Comparison of ENCODE assay signal across 14 cellular contexts in genomic region chr7:128859232-128860157, GRCh38. TPM values are rescaled to one million over a fixed set of nuclear protein-coding genes. Genes with fewer than 3 reads are reported as not detected.
DNase-seq lines count a peak whose midpoint lies in the region; ATAC-seq and TF ChIP-seq lines count a peak whose summit lies in the region.
"Had no signal": no experiment of that assay in that cellular context is flagged by ENCODE, and none has a peak within 500 bp of the region (broad histone marks: within the 10 kb centered on the region; RNA-seq: fewer than 3 reads in every experiment).

No MANE protein-coding gene starts in this region.

- peaks cover 5% of the 10 kb centered on the region for H3K36me3 Mint-ChIP-seq in activated CD8-positive, alpha-beta T cell treated with anti-CD3 and anti-CD28 coated beads, Interleukin-2, amount 10 ng/mL, durations not matched to agents 7 days and 5 days (ENCODE audit: low read depth)
- no peaks in the 10 kb centered on the region for H3K36me3 Mint-ChIP-seq in activated CD8-positive, alpha-beta T cell treated with anti-CD3 and anti-CD28 coated beads for 36 hours (ENCODE audit: low read depth)
- peaks cover 2% of the 10 kb centered on the region for H3K36me3 Mint-ChIP-seq in neural crest cell (ENCODE audit: low read depth)
- H3K36me3 Mint-ChIP-seq in mesothelial cell of epicardium: peaks cover 7% of the 10 kb centered on the region

- no peaks in the 10 kb centered on the region for H3K36me3 ChIP-seq in vagina
- H3K36me3 ChIP-seq: neutrophil had no signal

- H3K4me1 Mint-ChIP-seq in activated CD8-positive, alpha-beta T cell treated with anti-CD3 and anti-CD28 coated beads, Interleukin-2, amount 10 ng/mL, durations not matched to agents 7 days and 5 days (ENCODE audit: low read depth): peaks cover 12% of the 10 kb centered on the region
- H3K4me1 Mint-ChIP-seq in activated CD8-positive, alpha-beta T cell treated with anti-CD3 and anti-CD28 coated beads for 36 hours (ENCODE audit: low read depth): peaks cover 10% of the 10 kb centered on the region
- H3K4me1 Mint-ChIP-seq in neural crest cell (peaks cover 15% of the 10 kb centered on the region), mesothelial cell of epicardium (peaks cover 19% of the 10 kb centered on the region)

- TF ChIP-seq POLR2A in vagina (IDR thresholded peaks at IDR 0.05): no peak

- H3K4me1 ChIP-seq in vagina: peaks cover 55% of the 10 kb centered on the region

- no peak for TF ChIP-seq CTCF in activated CD8-positive, alpha-beta T cell treated with anti-CD3 and anti-CD28 coated beads for 36 hours (IDR thresholded peaks at IDR 0.05)
- TF ChIP-seq CTCF in choroid plexus epithelial cell (conservative IDR thresholded peaks at IDR 0.05; ENCODE audit: low read depth, low read length) (no peak), neural crest cell (conservative IDR thresholded peaks at IDR 0.05) (no peak), vagina (IDR thresholded peaks at IDR 0.05) (no peak), mesothelial cell of epicardium (IDR thresholded peaks at IDR 0.05; ENCODE audit: unreplicated experiment) (no peak)

- DNase-seq in activated CD8-positive, alpha-beta T cell treated with anti-CD3 and anti-CD28 coated beads, Interleukin-2, amount 10 ng/mL, durations not matched to agents 7 days and 5 days: no peak
- DNase-seq in activated CD8-positive, alpha-beta T cell treated with anti-CD3 and anti-CD28 coated beads for 36 hours: no peak
- peak; percentile 32 for DNase-seq in choroid plexus epithelial cell (ENCODE audit: low read depth)
- DNase-seq in neural crest cell (ENCODE audit: low read depth, low spot score): no peak
- no peak for DNase-seq in vagina (ENCODE audit: extremely low spot score in 2 of 2)
- DNase-seq in mesothelial cell of epicardium (ENCODE audit: low spot score in 2 of 2, unreplicated experiment in 2 of 2): no peak
- DNase-seq: activated CD4-positive, alpha-beta T cell treated with anti-CD3 and anti-CD28 coated beads, Interleukin-2, amount 50 U/mL, for 48 hours; KG1; NCI-H1930; NCI-H748 treated with DMSO at 0.1 percent for 48 hours had no signal

- ATAC-seq in activated CD8-positive, alpha-beta T cell treated with anti-CD3 and anti-CD28 coated beads, Interleukin-2, amount 10 ng/mL, durations not matched to agents 7 days and 5 days: no peak
- no peak for ATAC-seq in activated CD8-positive, alpha-beta T cell treated with anti-CD3 and anti-CD28 coated beads for 36 hours
- ATAC-seq in GM18907 (IDR thresholded peaks at IDR 0.05; ENCODE audit: unreplicated experiment): no peak
- no peak for ATAC-seq in GM19328 (IDR thresholded peaks at IDR 0.05; ENCODE audit: unreplicated experiment)

- intact Hi-C loops in activated CD8-positive, alpha-beta T cell treated with anti-CD3 and anti-CD28 coated beads for 36 hours (cut with micrococcal nuclease): no loop called here
- intact Hi-C loops in vagina (cut with DNase I): loop anchor here (10.0 kb wide), 1 partner anchor 125 kb away; the partner anchor contains the start of gene CALU

- H3K4me3 ChIP-seq in choroid plexus epithelial cell (ENCODE audit: low read depth, low read length) (no peak overlapping the region), vagina (no peak overlapping the region)
- H3K4me3 ChIP-seq: hepatocyte had no signal

- CTCF ChIA-PET in activated CD8-positive, alpha-beta T cell treated with anti-CD3 and anti-CD28 coated beads, Interleukin-2, amount 10 ng/mL, durations not matched to agents 7 days and 5 days (lab: Charles Lee): interaction anchor here (1.1 to 6.4 kb wide), 4 partner anchors 17 to 431 kb away, joined by 3 to 118 read pairs (median 6); no protein-coding TSS in a partner anchor
- CTCF ChIA-PET in activated CD8-positive, alpha-beta T cell treated with anti-CD3 and anti-CD28 coated beads for 36 hours (lab: Charles Lee): interaction anchor here (1.3 to 5.1 kb wide), 2 partner anchors 23 to 24 kb away, joined by 3 to 100 read pairs; no protein-coding TSS in a partner anchor

- H3K27me3 Mint-ChIP-seq in activated CD8-positive, alpha-beta T cell treated with anti-CD3 and anti-CD28 coated beads, Interleukin-2, amount 10 ng/mL, durations not matched to agents 7 days and 5 days (ENCODE audit: low read depth): no peaks in the 10 kb centered on the region
- H3K27me3 Mint-ChIP-seq in activated CD8-positive, alpha-beta T cell treated with anti-CD3 and anti-CD28 coated beads for 36 hours: no peaks in the 10 kb centered on the region
- H3K27me3 Mint-ChIP-seq in neural crest cell (ENCODE audit: low read depth): no peaks in the 10 kb centered on the region
- H3K27me3 Mint-ChIP-seq in mesothelial cell of epicardium (ENCODE audit: low read depth): no peaks in the 10 kb centered on the region

- peak overlapping the region; percentile 86 for H3K27ac ChIP-seq in vagina
- H3K27ac ChIP-seq: hepatocyte, neutrophil had no signal

- H3K9me3 ChIP-seq in vagina: no peaks in the 10 kb centered on the region
- H3K9me3 ChIP-seq: neutrophil had no signal

- POLR2A ChIA-PET in activated CD8-positive, alpha-beta T cell treated with anti-CD3 and anti-CD28 coated beads, Interleukin-2, amount 10 ng/mL, durations not matched to agents 7 days and 5 days (lab: Charles Lee): no interaction called here
- POLR2A ChIA-PET in activated CD8-positive, alpha-beta T cell treated with anti-CD3 and anti-CD28 coated beads for 36 hours (lab: Charles Lee): interaction anchor here (1.2 to 2.1 kb wide), 2 partner anchors 18 to 24 kb away, joined by 3 to 5 read pairs; no protein-coding TSS in a partner anchor

- no peaks in the 10 kb centered on the region for H3K9me3 Mint-ChIP-seq in activated CD8-positive, alpha-beta T cell treated with anti-CD3 and anti-CD28 coated beads, Interleukin-2, amount 10 ng/mL, durations not matched to agents 7 days and 5 days (ENCODE audit: insufficient read depth)
- no peaks in the 10 kb centered on the region for H3K9me3 Mint-ChIP-seq in activated CD8-positive, alpha-beta T cell treated with anti-CD3 and anti-CD28 coated beads for 36 hours
- H3K9me3 Mint-ChIP-seq in neural crest cell (no peaks in the 10 kb centered on the region), mesothelial cell of epicardium (no peaks in the 10 kb centered on the region)

- H3K4me3 Mint-ChIP-seq in activated CD8-positive, alpha-beta T cell treated with anti-CD3 and anti-CD28 coated beads, Interleukin-2, amount 10 ng/mL, durations not matched to agents 7 days and 5 days: no peak overlapping the region
- no peak overlapping the region for H3K4me3 Mint-ChIP-seq in activated CD8-positive, alpha-beta T cell treated with anti-CD3 and anti-CD28 coated beads for 36 hours
- H3K4me3 Mint-ChIP-seq in neural crest cell (no peak overlapping the region), mesothelial cell of epicardium (no peak overlapping the region)

- H3K27ac Mint-ChIP-seq in activated CD8-positive, alpha-beta T cell treated with anti-CD3 and anti-CD28 coated beads, Interleukin-2, amount 10 ng/mL, durations not matched to agents 7 days and 5 days: peak overlapping the region; percentile 13
- H3K27ac Mint-ChIP-seq in activated CD8-positive, alpha-beta T cell treated with anti-CD3 and anti-CD28 coated beads for 36 hours: no peak overlapping the region
- peak overlapping the region; percentile 67 for H3K27ac Mint-ChIP-seq in neural crest cell (ENCODE audit: unreplicated experiment)
- no peak overlapping the region for H3K27ac Mint-ChIP-seq in mesothelial cell of epicardium

- no peaks in the 10 kb centered on the region for H3K27me3 ChIP-seq in vagina
- H3K27me3 ChIP-seq: hepatocyte had no signal

RNA-seq across cellular contexts. Expression of gene ATP6V1F, which starts 3.2 kb away (rescaled TPM):
- 100 to 1,000 TPM; 130 to 138 TPM for total RNA-seq in activated CD8-positive, alpha-beta T cell treated with anti-CD3 and anti-CD28 coated beads, Interleukin-2, amount 10 ng/mL, durations not matched to agents 7 days and 5 days
- total RNA-seq in activated CD8-positive, alpha-beta T cell treated with anti-CD3 and anti-CD28 coated beads for 36 hours: 100 to 1,000 TPM; 109 to 113 TPM
- 144 and 149 TPM in 2 replicates for total RNA-seq in neural crest cell
- 119 TPM for total RNA-seq in vagina
- 122 to 123 TPM (median 122 TPM) in 3 replicates for total RNA-seq in mesothelial cell of epicardium

RNA-seq across cellular contexts. Expression of gene FLNC, which starts 29.3 kb away (rescaled TPM):
- not detected for total RNA-seq in activated CD8-positive, alpha-beta T cell treated with anti-CD3 and anti-CD28 coated beads, Interleukin-2, amount 10 ng/mL, durations not matched to agents 7 days and 5 days
- under 1 TPM; 0.14 to 0.16 TPM for total RNA-seq in activated CD8-positive, alpha-beta T cell treated with anti-CD3 and anti-CD28 coated beads for 36 hours
- total RNA-seq in neural crest cell (5.3 and 5.6 TPM in 2 replicates), vagina (31.9 TPM), mesothelial cell of epicardium (176 to 188 TPM (median 184 TPM) in 3 replicates)

RNA-seq across cellular contexts. Expression of gene KCP, which starts 51.0 kb away (rescaled TPM):
- total RNA-seq in activated CD8-positive, alpha-beta T cell treated with anti-CD3 and anti-CD28 coated beads, Interleukin-2, amount 10 ng/mL, durations not matched to agents 7 days and 5 days: under 1 TPM in 1 of 2 experiments, not detected in 1; 0.21 TPM
- total RNA-seq in activated CD8-positive, alpha-beta T cell treated with anti-CD3 and anti-CD28 coated beads for 36 hours: not detected
- total RNA-seq in neural crest cell (2.7 and 2.9 TPM in 2 replicates), vagina (1.2 TPM), mesothelial cell of epicardium (19.8 to 23.7 TPM (median 22.5 TPM) in 3 replicates)

Comparison
In these comparisons a context has a peak if more than half of its experiments do, and no peak if none do; other contexts are left out.
1. H3K27ac Mint-ChIP-seq: peak in activated CD8-positive, alpha-beta T cell treated with anti-CD3 and anti-CD28 coated beads, Interleukin-2, amount 10 ng/mL, durations not matched to agents 7 days and 5 days (single experiment) and neural crest cell (single experiment); none in activated CD8-positive, alpha-beta T cell treated with anti-CD3 and anti-CD28 coated beads for 36 hours (single experiment) and mesothelial cell of epicardium (single experiment).